8 cellular contexts compared by ENCODE assay signal in the genomic region with DNA sequence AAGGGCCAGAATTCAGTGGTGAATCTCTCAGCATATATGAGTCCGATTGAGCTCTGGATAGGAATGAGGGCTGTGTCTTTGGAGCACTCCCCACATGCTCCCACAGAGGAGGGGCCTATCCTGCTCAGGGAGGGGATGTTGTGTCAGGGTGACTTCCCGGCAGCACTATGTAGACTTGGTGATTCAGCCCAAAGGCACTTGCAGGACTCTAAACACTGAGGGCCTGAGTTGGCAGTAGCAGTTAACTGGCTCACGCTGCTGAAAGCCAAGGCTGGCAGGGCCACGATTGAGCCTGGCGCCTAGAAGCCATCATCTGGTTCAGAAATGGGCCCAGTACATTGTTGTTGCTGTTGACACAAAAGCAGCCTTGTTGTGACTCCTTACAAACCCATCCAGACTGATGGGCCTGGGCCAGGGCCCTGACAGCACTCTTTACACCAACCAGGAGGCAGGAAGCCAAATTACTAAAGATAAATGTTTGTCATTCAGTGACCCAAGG. TPM values are rescaled to one million over a fixed set of nuclear protein-coding genes. Genes with fewer than 3 reads are reported as not detected.
A peak's percentile ranks its signal among the peaks of the same experiment; 100 is the strongest.
DNase-seq lines count a peak whose midpoint lies in the region; ATAC-seq, FAIRE-seq and TF ChIP-seq lines count a peak whose summit lies in the region.

No MANE protein-coding gene starts in this region.

- no peak for TF ChIP-seq POLR2A in suprapubic skin (IDR thresholded peaks at IDR 0.05)

- TF ChIP-seq CTCF in suprapubic skin (IDR thresholded peaks at IDR 0.05) = no peak

- H3K4me1 ChIP-seq in suprapubic skin = peaks cover 41% of the 10 kb centered on the region

- peaks cover 88% of the 10 kb centered on the region for H3K36me3 ChIP-seq in suprapubic skin

- H3K27ac ChIP-seq in caudate nucleus (ENCODE audit: low read depth, low read length) = peak overlapping the region; percentile 92
- H3K27ac ChIP-seq in suprapubic skin = peak overlapping the region; percentile 91

- DNase-seq in HTR-8/SVneo (ENCODE audit: insufficient read length, low spot score) = peak; percentile 99
- DNase-seq in caudate nucleus (lab: John Stamatoyannopoulos, UW) = peak; percentile 37 to 98 (median 90)
- peak; percentile 33 to 83 for DNase-seq in left colon
- peak; percentile 90 to 92 for DNase-seq in suprapubic skin (ENCODE audit: low spot score in 2 of 2)
- DNase-seq in activated gamma-delta T cell treated with Interleukin-2 at 50 U/mL for 16 hours = no peak
- no peak for DNase-seq in SKM-1 treated with dmso at 0.1 percent for 144 hours (lab: John Stamatoyannopoulos, UW; ENCODE audit: unreplicated experiment)
- no peak for DNase-seq in stimulated activated naive CD4-positive, alpha-beta T cell treated with Interleukin-2 at 50 U/mL for 16 hours (lab: John Stamatoyannopoulos, UW)

- H3K9me3 ChIP-seq in suprapubic skin = no peaks in the 10 kb centered on the region

- ATAC-seq in left colon (peak; percentile 59), HG02571 (IDR thresholded peaks at IDR 0.05; ENCODE audit: unreplicated experiment) (no peak)

- H3K27me3 ChIP-seq in suprapubic skin = no peaks in the 10 kb centered on the region

- no peak overlapping the region for H3K4me3 ChIP-seq in suprapubic skin

- 28% methylated on average over 4 of the region's 5 CpGs for WGBS in suprapubic skin

- TF ChIP-seq EP300 in suprapubic skin (IDR thresholded peaks at IDR 0.05) = no peak

- intact Hi-C loops in left colon (cut with DNase I, micrococcal nuclease) = no loop called here

- FAIRE-seq in HTR-8/SVneo (lab: Jason Lieb, UNC) = peak; percentile 100

RNA-seq across cellular contexts. Expression of a gene that starts 31.9 kb away (rescaled TPM):
- total RNA-seq in left colon (10 to 100 TPM; 48.2 to 69.5 TPM), suprapubic skin (10 to 100 TPM; 53.2 to 73.3 (median 65.9) TPM)

RNA-seq across cellular contexts. Expression of a gene that starts 39.3 kb away (rescaled TPM):
- 100 to 1,000 TPM; 335 to 566 TPM for total RNA-seq in left colon
- 10 to 100 TPM; 44.7 to 87.1 (median 58.3) TPM for total RNA-seq in suprapubic skin

RNA-seq across cellular contexts. Expression of a gene that starts 41.5 kb away (rescaled TPM):
- total RNA-seq in left colon = 10 to 100 TPM; 25.7 to 28.1 TPM
- 10 to 100 TPM; 49.1 to 68.5 (median 60.9) TPM for total RNA-seq in suprapubic skin

RNA-seq across cellular contexts. Expression of a gene that starts 42.5 kb away (rescaled TPM):
- total RNA-seq in left colon (10 to 100 TPM; 22.3 to 22.6 TPM), suprapubic skin (10 to 100 TPM in 2 of 4 donors, 1 to 10 TPM in 2; 6.2 to 37.7 (median 10.9) TPM)

RNA-seq across cellular contexts. Expression of a gene that starts 55.3 kb away (rescaled TPM):
- total RNA-seq in left colon (10 to 100 TPM; 36.1 to 46.7 TPM), suprapubic skin (10 to 100 TPM; 23.1 to 35.6 (median 27.8) TPM)

Comparison
In these comparisons a context has a peak if more than half of its experiments do, and no peak if none do; other contexts are left out.
1. DNase-seq: peak in HTR-8/SVneo (single experiment), caudate nucleus (61 of 61), left colon (2 of 2) and suprapubic skin (2 of 2); none in activated gamma-delta T cell treated with Interleukin-2 at 50 U/mL for 16 hours (single experiment), SKM-1 treated with dmso at 0.1 percent for 144 hours (single experiment) and stimulated activated naive CD4-positive, alpha-beta T cell treated with Interleukin-2 at 50 U/mL for 16 hours (single experiment).